Comparison of ENCODE assay signal across 11 cellular contexts in genomic region chr11:17475666-17476316, GRCh38. TPM values are rescaled to one million over a fixed set of nuclear protein-coding genes. Genes with fewer than 3 reads are reported as not detected.
DNase-seq lines count a peak whose midpoint lies in the region; ATAC-seq and TF ChIP-seq lines count a peak whose summit lies in the region.
"Had no signal": no experiment of that assay in that cellular context is flagged by ENCODE, and none has a peak within 500 bp of the region (broad histone marks: within the 10 kb centered on the region; RNA-seq: fewer than 3 reads in every experiment).

No MANE protein-coding gene starts in this region.

- no peak for TF ChIP-seq CTCF in activated CD8-positive, alpha-beta T cell treated with anti-CD3 and anti-CD28 coated beads for 36 hours (IDR thresholded peaks at IDR 0.05)

- no peak overlapping the region for H3K9ac ChIP-seq in iPS-18a (ENCODE audit: low read length)

- H3K36me3 ChIP-seq in iPS-18a (ENCODE audit: control insufficient read depth, low read depth, low read length), result no peaks in the 10 kb centered on the region
- H3K36me3 ChIP-seq: Peyer's patch had no signal

- H3K4me3 ChIP-seq in iPS-18a (ENCODE audit: low read length), result peak overlapping the region; percentile 77

- H3K27me3 Mint-ChIP-seq in activated CD8-positive, alpha-beta T cell treated with anti-CD3 and anti-CD28 coated beads for 36 hours, result peaks cover 57% of the 10 kb centered on the region
- peaks cover 84% of the 10 kb centered on the region for H3K27me3 Mint-ChIP-seq in stimulated activated naive CD8-positive, alpha-beta T cell treated with anti-CD3 and anti-CD28 coated beads, Interleukin-15, amount 100 ng/mL, for 72 hours
- H3K27me3 Mint-ChIP-seq in activated CD8-positive, alpha-beta memory T cell treated with anti-CD3 and anti-CD28 coated beads, Interleukin-2, amount 10 ng/mL, durations not matched to agents 7 days and 5 days, result peaks cover 86% of the 10 kb centered on the region

- POLR2A ChIA-PET in activated CD8-positive, alpha-beta T cell treated with anti-CD3 and anti-CD28 coated beads for 36 hours (lab: Charles Lee), result no interaction called here

- CTCF ChIA-PET in activated CD8-positive, alpha-beta T cell treated with anti-CD3 and anti-CD28 coated beads for 36 hours (lab: Charles Lee), result interaction anchor here (1.1 kb wide), 1 partner anchor 82 kb away, joined by 3 read pairs; no protein-coding TSS in a partner anchor
- CTCF ChIA-PET in activated CD8-positive, alpha-beta memory T cell treated with anti-CD3 and anti-CD28 coated beads, Interleukin-2, amount 10 ng/mL, durations not matched to agents 7 days and 5 days (lab: Charles Lee), result interaction anchor here (1.6 kb wide), 1 partner anchor 89 kb away, joined by 3 read pairs; no protein-coding TSS in a partner anchor

- no peak overlapping the region for H3K27ac Mint-ChIP-seq in activated CD8-positive, alpha-beta T cell treated with anti-CD3 and anti-CD28 coated beads for 36 hours
- H3K27ac Mint-ChIP-seq in stimulated activated naive CD8-positive, alpha-beta T cell treated with anti-CD3 and anti-CD28 coated beads, Interleukin-15, amount 100 ng/mL, for 72 hours, result no peak overlapping the region
- H3K27ac Mint-ChIP-seq in activated CD8-positive, alpha-beta memory T cell treated with anti-CD3 and anti-CD28 coated beads, Interleukin-2, amount 10 ng/mL, durations not matched to agents 7 days and 5 days, result no peak overlapping the region

- DNase-seq in NCI-H82 (lab: John Stamatoyannopoulos, UW), result peak; percentile 54
- DNase-seq in NCI-H82 treated with DMSO at 0.1 percent for 48 hours (lab: John Stamatoyannopoulos, UW; ENCODE audit: unreplicated experiment), result no peak
- DNase-seq in activated CD8-positive, alpha-beta T cell treated with anti-CD3 and anti-CD28 coated beads for 36 hours, result no peak
- no peak for DNase-seq in stimulated activated naive CD8-positive, alpha-beta T cell treated with anti-CD3 and anti-CD28 coated beads, Interleukin-15, amount 100 ng/mL, for 72 hours
- no peak for DNase-seq in activated CD8-positive, alpha-beta memory T cell treated with anti-CD3 and anti-CD28 coated beads, Interleukin-2, amount 10 ng/mL, durations not matched to agents 7 days and 5 days
- DNase-seq: Peyer's patch had no signal

- H3K4me1 ChIP-seq in iPS-18a (ENCODE audit: control insufficient read depth, low read depth, low read length), result peaks cover 10% of the 10 kb centered on the region

- H3K9me3 ChIP-seq in iPS-18a (ENCODE audit: control insufficient read depth, low read depth, low read length), result no peaks in the 10 kb centered on the region
- H3K9me3 ChIP-seq: Peyer's patch had no signal

- H3K36me3 Mint-ChIP-seq in activated CD8-positive, alpha-beta T cell treated with anti-CD3 and anti-CD28 coated beads for 36 hours (ENCODE audit: low read depth), result no peaks in the 10 kb centered on the region
- no peaks in the 10 kb centered on the region for H3K36me3 Mint-ChIP-seq in activated CD8-positive, alpha-beta memory T cell treated with anti-CD3 and anti-CD28 coated beads, Interleukin-2, amount 10 ng/mL, durations not matched to agents 7 days and 5 days

- intact Hi-C loops in activated CD8-positive, alpha-beta T cell treated with anti-CD3 and anti-CD28 coated beads for 36 hours (cut with micrococcal nuclease), result no loop called here

- no peak for ATAC-seq in activated CD8-positive, alpha-beta T cell treated with anti-CD3 and anti-CD28 coated beads for 36 hours
- no peak for ATAC-seq in stimulated activated naive CD8-positive, alpha-beta T cell treated with anti-CD3 and anti-CD28 coated beads, Interleukin-15, amount 100 ng/mL, for 72 hours
- ATAC-seq in activated CD8-positive, alpha-beta memory T cell treated with anti-CD3 and anti-CD28 coated beads, Interleukin-2, amount 10 ng/mL, durations not matched to agents 7 days and 5 days, result no peak
- no peak for ATAC-seq in GM21786 (IDR thresholded peaks at IDR 0.05; ENCODE audit: unreplicated experiment)
- no peak for ATAC-seq in HG02970 (IDR thresholded peaks at IDR 0.05; ENCODE audit: low FRiP score, unreplicated experiment)

- no peaks in the 10 kb centered on the region for H3K4me1 Mint-ChIP-seq in activated CD8-positive, alpha-beta T cell treated with anti-CD3 and anti-CD28 coated beads for 36 hours (ENCODE audit: low read depth)
- peaks cover 10% of the 10 kb centered on the region for H3K4me1 Mint-ChIP-seq in stimulated activated naive CD8-positive, alpha-beta T cell treated with anti-CD3 and anti-CD28 coated beads, Interleukin-15, amount 100 ng/mL, for 72 hours
- no peaks in the 10 kb centered on the region for H3K4me1 Mint-ChIP-seq in activated CD8-positive, alpha-beta memory T cell treated with anti-CD3 and anti-CD28 coated beads, Interleukin-2, amount 10 ng/mL, durations not matched to agents 7 days and 5 days

- H3K27me3 ChIP-seq in iPS-18a (ENCODE audit: control insufficient read depth, insufficient read depth, low read length), result peaks cover 58% of the 10 kb centered on the region

- H3K4me3 Mint-ChIP-seq in activated CD8-positive, alpha-beta T cell treated with anti-CD3 and anti-CD28 coated beads for 36 hours, result peak overlapping the region; percentile 14
- peak overlapping the region; percentile 17 to 60 for H3K4me3 Mint-ChIP-seq in stimulated activated naive CD8-positive, alpha-beta T cell treated with anti-CD3 and anti-CD28 coated beads, Interleukin-15, amount 100 ng/mL, for 72 hours
- no peak overlapping the region for H3K4me3 Mint-ChIP-seq in activated CD8-positive, alpha-beta memory T cell treated with anti-CD3 and anti-CD28 coated beads, Interleukin-2, amount 10 ng/mL, durations not matched to agents 7 days and 5 days

- no peak overlapping the region for H3K27ac ChIP-seq in iPS-18a (ENCODE audit: low read length)
- H3K27ac ChIP-seq: Peyer's patch had no signal

- no peaks in the 10 kb centered on the region for H3K9me3 Mint-ChIP-seq in activated CD8-positive, alpha-beta T cell treated with anti-CD3 and anti-CD28 coated beads for 36 hours
- H3K9me3 Mint-ChIP-seq in stimulated activated naive CD8-positive, alpha-beta T cell treated with anti-CD3 and anti-CD28 coated beads, Interleukin-15, amount 100 ng/mL, for 72 hours, result no peaks in the 10 kb centered on the region
- no peaks in the 10 kb centered on the region for H3K9me3 Mint-ChIP-seq in activated CD8-positive, alpha-beta memory T cell treated with anti-CD3 and anti-CD28 coated beads, Interleukin-2, amount 10 ng/mL, durations not matched to agents 7 days and 5 days (ENCODE audit: low read depth)

RNA-seq across cellular contexts. Expression of gene ABCC8, which starts 0.9 kb away (rescaled TPM):
- total RNA-seq in activated CD8-positive, alpha-beta T cell treated with anti-CD3 and anti-CD28 coated beads for 36 hours, result not detected
- under 1 TPM in 1 of 2 experiments, not detected in 1; 0.54 TPM for total RNA-seq in activated CD8-positive, alpha-beta memory T cell treated with anti-CD3 and anti-CD28 coated beads, Interleukin-2, amount 10 ng/mL, durations not matched to agents 7 days and 5 days
- total RNA-seq: epithelial cell of proximal tubule, kidney epithelial cell had no signal
